Comparison of ENCODE assay signal across 11 cellular contexts in the genomic region with DNA sequence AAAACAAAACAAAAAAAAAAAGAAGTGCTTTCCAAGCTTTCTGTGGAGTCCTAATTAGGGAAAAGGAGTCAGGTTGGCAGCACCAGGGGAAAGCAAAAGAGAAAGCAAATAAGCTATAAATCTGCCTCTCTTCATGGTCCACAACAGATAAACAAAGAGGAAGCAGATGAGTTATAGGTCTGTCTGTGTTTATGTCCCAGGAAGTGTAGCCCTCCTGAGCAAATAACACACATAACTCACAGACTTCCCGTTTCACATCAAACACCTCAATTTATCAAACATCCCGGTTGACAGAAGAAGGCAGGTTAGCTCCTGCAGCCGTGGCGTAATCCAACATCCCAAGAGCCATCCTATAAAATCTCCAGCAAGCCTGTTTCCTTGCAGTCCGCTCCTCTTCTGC. TPM values are rescaled to one million over a fixed set of nuclear protein-coding genes. Genes with fewer than 3 reads are reported as not detected.
DNase-seq lines count a peak whose midpoint lies in the region; ATAC-seq, FAIRE-seq and TF ChIP-seq lines count a peak whose summit lies in the region.
"Had no signal": no experiment of that assay in that cellular context is flagged by ENCODE, and none has a peak within 500 bp of the region (broad histone marks: within the 10 kb centered on the region; RNA-seq: fewer than 3 reads in every experiment).

No MANE protein-coding gene starts in this region.

- no peaks in the 10 kb centered on the region for H3K9me3 ChIP-seq in DND-41 (ENCODE audit: insufficient read depth, low read length, severe bottlenecking)
- H3K9me3 ChIP-seq in Loucy (ENCODE audit: insufficient read depth, low read depth, low read length) = no peaks in the 10 kb centered on the region
- no peaks in the 10 kb centered on the region for H3K9me3 ChIP-seq in HepG2 (ENCODE audit: low read length)

- TF ChIP-seq POLR2A in HepG2 (IDR thresholded peaks at IDR 0.05; ENCODE audit: insufficient read depth in 1 of 2, low read depth in 2 of 2, low read length in 2 of 2) = no peak
- TF ChIP-seq POLR2A in H54 (IDR thresholded peaks at IDR 0.05; ENCODE audit: low read depth, low read length) = no peak

- TF ChIP-seq EP300 in HepG2 (IDR thresholded peaks at IDR 0.05; ENCODE audit: low read depth in 2 of 2, low read length in 2 of 2) (no peak), HepG2 (CRISPR knock-in tag; IDR thresholded peaks at IDR 0.05; ENCODE audit: borderline replicate concordance) (no peak)

- ATAC-seq in DND-41 (ENCODE audit: insufficient read depth, low read depth) = peak; percentile 33; the same call in 1 of the 3 replicates
- ATAC-seq in HepG2 = no peak
- no peak for ATAC-seq in HG03039 (IDR thresholded peaks at IDR 0.05; ENCODE audit: unreplicated experiment)
- ATAC-seq: T-cell had no signal

- H3K4me2 ChIP-seq in DND-41 (ENCODE audit: insufficient read depth, low read length) (no peak overlapping the region), Loucy (ENCODE audit: low read depth, low read length, poor library complexity, severe bottlenecking) (peak overlapping the region; percentile 74), HepG2 (ENCODE audit: low read depth, low read length) (no peak overlapping the region)

- in situ Hi-C loops in HepG2 (cut with HindIII; ENCODE audit: extremely low pct_ligation_motif_present, low pct_unique_long_range_greater_than_20kb) = no loop called here

- POLR2A ChIA-PET in HepG2 (lab: Yijun Ruan, JAX) = no interaction called here

- H3K4me1 ChIP-seq in DND-41 (ENCODE audit: insufficient read depth, low read length) (no peaks in the 10 kb centered on the region), Loucy (ENCODE audit: insufficient read depth, low read length, poor library complexity, severe bottlenecking) (peaks cover 17% of the 10 kb centered on the region), HepG2 (ENCODE audit: insufficient read depth, low read length) (peaks cover 35% of the 10 kb centered on the region)

- H3K9me2 ChIP-seq in Loucy (replicated peaks; ENCODE audit: low read depth, low read length) = no peaks in the 10 kb centered on the region

- TF ChIP-seq CTCF in DND-41 (IDR thresholded peaks at IDR 0.05; ENCODE audit: borderline replicate concordance, extremely low read depth, low read length, poor library complexity, severe bottlenecking) (no peak), Loucy (conservative IDR thresholded peaks at IDR 0.05; ENCODE audit: low read length) (no peak), HepG2 (CRISPR knock-in tag; IDR thresholded peaks at IDR 0.05) (no peak)

- no TSS peak for BruUV-seq in HepG2 (replicated peaks; lab: Mats Ljungman, UMichigan)

- H3K27ac ChIP-seq in DND-41 (ENCODE audit: low read length) = no peak overlapping the region
- no peak overlapping the region for H3K27ac ChIP-seq in HepG2 (ENCODE audit: extremely low read length, insufficient read depth, low read length)

- DNase-seq in DND-41 (no peak), RPMI7951 (ENCODE audit: low read depth) (peak; percentile 57), HepG2 (ENCODE audit: low spot score) (peak; percentile 17), frontal cortex (ENCODE audit: low spot score in 2 of 2) (no peak), H54 (ENCODE audit: insufficient read length, low spot score) (no peak), occipital lobe (lab: John Stamatoyannopoulos, UW) (no peak)
- DNase-seq: activated T-cell treated with anti-CD3 and anti-CD28 coated beads for 4 hours, head of caudate nucleus, T-cell had no signal

- no peak for TF ChIP-seq RAD21 in HepG2 (CRISPR knock-in tag; IDR thresholded peaks at IDR 0.05)

- H4K20me1 ChIP-seq in DND-41 (ENCODE audit: insufficient read depth, low read length) (no peaks in the 10 kb centered on the region), Loucy (ENCODE audit: insufficient read depth, low read length, poor library complexity, severe bottlenecking) (no peaks in the 10 kb centered on the region), HepG2 (ENCODE audit: insufficient read depth, low read length) (no peaks in the 10 kb centered on the region)

- no peak overlapping the region for H3K9ac ChIP-seq in DND-41 (ENCODE audit: low read depth, low read length)
- H3K9ac ChIP-seq in Loucy (ENCODE audit: low read depth, low read length, poor library complexity, severe bottlenecking) = peak overlapping the region; percentile 29
- H3K9ac ChIP-seq in HepG2 (ENCODE audit: insufficient read depth, low read depth, low read length) = no peak overlapping the region

- H3K27me3 ChIP-seq in DND-41 (ENCODE audit: insufficient read depth, low read length, poor library complexity) = peaks cover 6% of the 10 kb centered on the region
- no peaks in the 10 kb centered on the region for H3K27me3 ChIP-seq in Loucy (ENCODE audit: insufficient read depth, low read length, poor library complexity, severe bottlenecking)
- peaks cover 2 to 27% of the 10 kb centered on the region in 2 experiments for H3K27me3 ChIP-seq in HepG2 (ENCODE audit: control insufficient read depth in 1 of 2, insufficient read depth in 2 of 2, low read length in 2 of 2)

- no peaks in the 10 kb centered on the region for H3F3A ChIP-seq in Loucy (ENCODE audit: low read depth)

- H3K79me2 ChIP-seq in DND-41 (ENCODE audit: insufficient read depth, low read length) (no peaks in the 10 kb centered on the region), Loucy (ENCODE audit: insufficient read depth, low read length) (no peaks in the 10 kb centered on the region), HepG2 (ENCODE audit: insufficient read depth, low read length) (no peaks in the 10 kb centered on the region)

- intact Hi-C loops in HepG2 (cut with micrococcal nuclease; ENCODE audit: unreplicated experiment) = no loop called here

- H3K36me3 ChIP-seq in DND-41 (ENCODE audit: insufficient read depth, low read length) (no peaks in the 10 kb centered on the region), Loucy (ENCODE audit: insufficient read depth, low read length) (no peaks in the 10 kb centered on the region), HepG2 (replicated peaks in 1 of 2; ENCODE audit: control insufficient read depth in 1 of 2, insufficient read depth in 2 of 2, low read length in 2 of 2) (no peaks in the 10 kb centered on the region)

- no peak overlapping the region for H2AFZ ChIP-seq in DND-41 (ENCODE audit: low read depth, low read length)
- H2AFZ ChIP-seq in Loucy (ENCODE audit: low read length) = peak overlapping the region; percentile 71; the same call in 1 of the 2 replicates
- H2AFZ ChIP-seq in HepG2 (ENCODE audit: low read length) = no peak overlapping the region

- WGBS in HepG2 (ENCODE audit: low lambda C conversion rate) = 7% methylated on average over 5 of the region's 5 CpGs

- CTCF ChIA-PET in HepG2 (lab: Yijun Ruan, JAX; ENCODE audit: low intra/inter-chr PET ratio, low total read pairs) = no interaction called here

- H3K4me3 ChIP-seq in DND-41 (ENCODE audit: low read depth in 1 of 2, low read length in 2 of 2) (no peak overlapping the region), Loucy (ENCODE audit: low read length, poor library complexity, severe bottlenecking) (peak overlapping the region; percentile 34), HepG2 (replicated peaks in 1 of 3; ENCODE audit: insufficient read depth in 1 of 3, low read depth in 2 of 3, low read length in 3 of 3) (no peak overlapping the region)

- FAIRE-seq in HepG2 (lab: Jason Lieb, UNC) = no peak
- FAIRE-seq in frontal cortex (lab: Jason Lieb, UNC) = no peak
- FAIRE-seq in H54 (lab: Jason Lieb, UNC) = no peak

RNA-seq across cellular contexts. Expression of a gene that starts 5.6 kb away (rescaled TPM):
- total RNA-seq in RPMI7951 (2014; rRNA removed; shearing (Covaris generic)) = 4.3 and 6.9 TPM in 2 replicates
- total RNA-seq in HepG2 (2016; rRNA removed; fragmentation: Illumina TruSeq; extraction: Trizol) (0.04 TPM in 1 of 2 replicates, not detected in the other), frontal cortex (0.82 TPM), occipital lobe (2.5 TPM)
- not detected in 2 replicates for total RNA-seq in HepG2 (2016; cell fraction: cytosol; rRNA removed; fragmentation: Illumina TruSeq; extraction: Trizol; ENCODE audit: low read depth)
- not detected in 2 replicates for total RNA-seq in HepG2 (2016; cell fraction: insoluble cytoplasmic fraction; rRNA removed; fragmentation: Illumina TruSeq; extraction: Trizol)
- not detected in 2 replicates for total RNA-seq in HepG2 (2016; cell fraction: membrane; rRNA removed; fragmentation: Illumina TruSeq; extraction: Trizol)
- not detected in 2 replicates for total RNA-seq in HepG2 (2016; cell fraction: nucleus; rRNA removed; fragmentation: Illumina TruSeq; extraction: Trizol)
- polyA plus RNA-seq in HepG2 (2011; rRNA removed) = 0.54 and 0.80 TPM in 2 replicates
- polyA plus RNA-seq in HepG2 (2011; cell fraction: cytosol; rRNA removed) = 0.27 and 0.46 TPM in 2 replicates
- polyA plus RNA-seq in HepG2 (2011; cell fraction: nucleus; rRNA removed) = 2.7 and 3.8 TPM in 2 replicates
- 0.16 and 0.68 TPM in 2 replicates for polyA plus RNA-seq in HepG2 (2012)
- not detected in 2 replicates for polyA plus RNA-seq in HepG2 (2016; cell fraction: cytosol; fragmentation: Illumina TruSeq; extraction: Trizol; ENCODE audit: low read depth)
- not detected in 2 replicates for polyA plus RNA-seq in HepG2 (2016; cell fraction: insoluble cytoplasmic fraction; fragmentation: Illumina TruSeq; extraction: Trizol; ENCODE audit: low read depth)
- not detected in 2 replicates for polyA plus RNA-seq in HepG2 (2016; cell fraction: membrane; fragmentation: Illumina TruSeq; extraction: Trizol; ENCODE audit: low read depth)
- not detected in 2 replicates for polyA plus RNA-seq in HepG2 (2016; cell fraction: nucleus; fragmentation: Illumina TruSeq; extraction: Trizol; ENCODE audit: insufficient read depth, low read depth)
- 0.24 TPM in 1 of 2 replicates, not detected in the other for polyA minus RNA-seq in HepG2 (2011; rRNA and poly(A)+ RNA removed; ENCODE audit: low replicate concordance)
- polyA minus RNA-seq in HepG2 (2011; cell fraction: cytosol; rRNA and poly(A)+ RNA removed) = 0.99 TPM in 1 of 2 replicates, not detected in the other
- polyA minus RNA-seq in HepG2 (2011; cell fraction: nucleus; rRNA and poly(A)+ RNA removed) = 1.2 TPM in 1 of 2 replicates, not detected in the other

RNA-seq across cellular contexts. Expression of a gene that starts 48.8 kb away (rescaled TPM):
- total RNA-seq in RPMI7951 (2014; rRNA removed; shearing (Covaris generic)) = not detected in 2 replicates
- total RNA-seq in HepG2 (2016; rRNA removed; fragmentation: Illumina TruSeq; extraction: Trizol) (not detected in 2 replicates), frontal cortex (not detected), occipital lobe (not detected)
- not detected in 2 replicates for total RNA-seq in HepG2 (2016; cell fraction: cytosol; rRNA removed; fragmentation: Illumina TruSeq; extraction: Trizol; ENCODE audit: low read depth)
- not detected in 2 replicates for total RNA-seq in HepG2 (2016; cell fraction: insoluble cytoplasmic fraction; rRNA removed; fragmentation: Illumina TruSeq; extraction: Trizol)
- total RNA-seq in HepG2 (2016; cell fraction: membrane; rRNA removed; fragmentation: Illumina TruSeq; extraction: Trizol) = not detected in 2 replicates
- not detected in 2 replicates for total RNA-seq in HepG2 (2016; cell fraction: nucleus; rRNA removed; fragmentation: Illumina TruSeq; extraction: Trizol)
- not detected in 2 replicates for polyA plus RNA-seq in HepG2 (2011; rRNA removed)
- polyA plus RNA-seq in HepG2 (2011; cell fraction: cytosol; rRNA removed) = not detected in 2 replicates
- not detected in 2 replicates for polyA plus RNA-seq in HepG2 (2011; cell fraction: nucleus; rRNA removed)
- not detected in 2 replicates for polyA plus RNA-seq in HepG2 (2012)
- polyA plus RNA-seq in HepG2 (2016; cell fraction: cytosol; fragmentation: Illumina TruSeq; extraction: Trizol; ENCODE audit: low read depth) = not detected in 2 replicates
- polyA plus RNA-seq in HepG2 (2016; cell fraction: insoluble cytoplasmic fraction; fragmentation: Illumina TruSeq; extraction: Trizol; ENCODE audit: low read depth) = not detected in 2 replicates
- polyA plus RNA-seq in HepG2 (2016; cell fraction: membrane; fragmentation: Illumina TruSeq; extraction: Trizol; ENCODE audit: low read depth) = not detected in 2 replicates
- polyA plus RNA-seq in HepG2 (2016; cell fraction: nucleus; fragmentation: Illumina TruSeq; extraction: Trizol; ENCODE audit: insufficient read depth, low read depth) = not detected in 2 replicates
- polyA minus RNA-seq in HepG2 (2011; rRNA and poly(A)+ RNA removed; ENCODE audit: low replicate concordance) = not detected in 2 replicates
- polyA minus RNA-seq in HepG2 (2011; cell fraction: cytosol; rRNA and poly(A)+ RNA removed) = not detected in 2 replicates
- polyA minus RNA-seq in HepG2 (2011; cell fraction: nucleus; rRNA and poly(A)+ RNA removed) = not detected in 2 replicates
- total RNA-seq: T-cell had no signal

RNA-seq across cellular contexts. Expression of a gene that starts 53.9 kb away (rescaled TPM):
- total RNA-seq in RPMI7951 (2014; rRNA removed; shearing (Covaris generic)) = 4.7 and 6.2 TPM in 2 replicates
- total RNA-seq in HepG2 (2016; rRNA removed; fragmentation: Illumina TruSeq; extraction: Trizol) (8.4 and 10.1 TPM in 2 replicates), frontal cortex (0.41 TPM), occipital lobe (0.47 TPM)
- total RNA-seq in HepG2 (2016; cell fraction: cytosol; rRNA removed; fragmentation: Illumina TruSeq; extraction: Trizol; ENCODE audit: low read depth) = 4.0 and 7.1 TPM in 2 replicates
- total RNA-seq in HepG2 (2016; cell fraction: insoluble cytoplasmic fraction; rRNA removed; fragmentation: Illumina TruSeq; extraction: Trizol) = 10.7 and 12.8 TPM in 2 replicates
- total RNA-seq in HepG2 (2016; cell fraction: membrane; rRNA removed; fragmentation: Illumina TruSeq; extraction: Trizol) = 13.0 and 14.9 TPM in 2 replicates
- total RNA-seq in HepG2 (2016; cell fraction: nucleus; rRNA removed; fragmentation: Illumina TruSeq; extraction: Trizol) = 7.1 and 10.0 TPM in 2 replicates
- 19.2 and 23.3 TPM in 2 replicates for polyA plus RNA-seq in HepG2 (2011; rRNA removed)
- 14.2 and 15.0 TPM in 2 replicates for polyA plus RNA-seq in HepG2 (2011; cell fraction: cytosol; rRNA removed)
- polyA plus RNA-seq in HepG2 (2011; cell fraction: nucleus; rRNA removed) = 29.1 and 30.4 TPM in 2 replicates
- polyA plus RNA-seq in HepG2 (2012) = 25.2 and 25.3 TPM in 2 replicates
- 1.7 and 2.0 TPM in 2 replicates for polyA plus RNA-seq in HepG2 (2016; cell fraction: cytosol; fragmentation: Illumina TruSeq; extraction: Trizol; ENCODE audit: low read depth)
- polyA plus RNA-seq in HepG2 (2016; cell fraction: insoluble cytoplasmic fraction; fragmentation: Illumina TruSeq; extraction: Trizol; ENCODE audit: low read depth) = 4.3 and 5.8 TPM in 2 replicates
- polyA plus RNA-seq in HepG2 (2016; cell fraction: membrane; fragmentation: Illumina TruSeq; extraction: Trizol; ENCODE audit: low read depth) = 3.8 and 6.3 TPM in 2 replicates
- polyA plus RNA-seq in HepG2 (2016; cell fraction: nucleus; fragmentation: Illumina TruSeq; extraction: Trizol; ENCODE audit: insufficient read depth, low read depth) = 8.1 and 9.9 TPM in 2 replicates
- polyA minus RNA-seq in HepG2 (2011; rRNA and poly(A)+ RNA removed; ENCODE audit: low replicate concordance) = 23.1 and 157 TPM in 2 replicates
- 37.5 and 50.2 TPM in 2 replicates for polyA minus RNA-seq in HepG2 (2011; cell fraction: cytosol; rRNA and poly(A)+ RNA removed)
- polyA minus RNA-seq in HepG2 (2011; cell fraction: nucleus; rRNA and poly(A)+ RNA removed) = 18.6 and 22.3 TPM in 2 replicates

Comparison
In these comparisons a context has a peak if more than half of its experiments do, and no peak if none do; other contexts are left out.
1. DNase-seq: peak in RPMI7951 (single experiment) and HepG2 (single experiment); none in DND-41 (single experiment), frontal cortex (0 of 2), H54 (single experiment) and occipital lobe (single experiment).